In genomic region chr5:79753863-79754645, GRCh38 we compare ENCODE assay signal across 12 cellular contexts.
DNase-seq lines count a peak whose midpoint lies in the region; ATAC-seq and TF ChIP-seq lines count a peak whose summit lies in the region.
"Had no signal": no experiment of that assay in that cellular context is flagged by ENCODE, and none has a peak within 500 bp of the region (broad histone marks: within the 10 kb centered on the region; RNA-seq: fewer than 3 reads in every experiment).

No MANE protein-coding gene starts in this region.

- peak overlapping the region; percentile 14 for H3K4me3 Mint-ChIP-seq in Caco-2 (ENCODE audit: unreplicated experiment)
- H3K4me3 Mint-ChIP-seq in stimulated activated effector memory CD8-positive, alpha-beta T cell treated with anti-CD3 and anti-CD28 coated beads, Interleukin-12 subunit alpha, Interleukin-12 subunit beta, amount 100 ng/mL, for 72 hours: no peak overlapping the region
- H3K4me3 Mint-ChIP-seq: B cell; CD8-positive, alpha-beta T cell; H9 had no signal

- ATAC-seq in left colon (peak; percentile 69), HG02840 (IDR thresholded peaks at IDR 0.05; ENCODE audit: low FRiP score, unreplicated experiment) (no peak)
- no peak for ATAC-seq in stimulated activated effector memory CD8-positive, alpha-beta T cell treated with anti-CD3 and anti-CD28 coated beads, Interleukin-12 subunit alpha, Interleukin-12 subunit beta, amount 100 ng/mL, for 72 hours
- ATAC-seq: CD8-positive, alpha-beta T cell had no signal

- DNase-seq in Caco-2 (no peak), left colon (peak in 1 of 2 donors; percentile 10), NCI-H526 treated with DMSO at 0.1 percent for 48 hours (lab: John Stamatoyannopoulos, UW) (no peak)
- no peak for DNase-seq in stimulated activated effector memory CD8-positive, alpha-beta T cell treated with anti-CD3 and anti-CD28 coated beads, Interleukin-12 subunit alpha, Interleukin-12 subunit beta, amount 100 ng/mL, for 72 hours (ENCODE audit: low spot score in 2 of 2)
- no peak for DNase-seq in activated CD4-positive, alpha-beta T cell treated with anti-CD3 and anti-CD28 coated beads for 1 hour
- DNase-seq: CD8-positive, alpha-beta T cell; DMS 273 treated with DMSO at 0.1 percent for 48 hours; H9 had no signal

- POLR2A ChIA-PET in Caco-2 (lab: Charles Lee): no interaction called here

- H3K27me3 Mint-ChIP-seq in Caco-2 (ENCODE audit: insufficient read depth, unreplicated experiment): peaks cover 4% of the 10 kb centered on the region

- TF ChIP-seq CTCF in Caco-2 (IDR thresholded peaks at IDR 0.05; ENCODE audit: insufficient read depth in 1 of 2, low read depth in 1 of 2, low read length in 1 of 2, severe bottlenecking in 1 of 2, unreplicated experiment in 1 of 2) (no peak), liver (IDR thresholded peaks at IDR 0.05; ENCODE audit: low read depth, low read length, missing input control) (no peak)

- H3K9ac ChIP-seq in liver (ENCODE audit: low read depth in 1 of 2, low read length in 2 of 2): peak overlapping the region in 1 of 2 donors; percentile 26
- H3K9ac ChIP-seq: BLaER1 treated with 17β-estradiol and CSF1 and Interleukin-3, amounts not matched to agents 10 nM and 100 nM had no signal

- peak overlapping the region; percentile 29 for H3K27ac Mint-ChIP-seq in Caco-2 (ENCODE audit: unreplicated experiment)
- H3K27ac Mint-ChIP-seq in stimulated activated effector memory CD8-positive, alpha-beta T cell treated with anti-CD3 and anti-CD28 coated beads, Interleukin-12 subunit alpha, Interleukin-12 subunit beta, amount 100 ng/mL, for 72 hours: no peak overlapping the region
- H3K27ac Mint-ChIP-seq: B cell; CD8-positive, alpha-beta T cell; H9 had no signal

- H3K27me3 ChIP-seq in Caco-2 (replicated peaks; ENCODE audit: control insufficient read depth, insufficient read depth, low read length) (no peaks in the 10 kb centered on the region), liver (ENCODE audit: control insufficient read depth in 4 of 4, insufficient read depth in 4 of 4, low read length in 3 of 4) (no peaks in the 10 kb centered on the region)
- H3K27me3 ChIP-seq: BLaER1 treated with 17β-estradiol and CSF1 and Interleukin-3, amounts not matched to agents 10 nM and 100 nM had no signal

- TF ChIP-seq RAD21 in liver (IDR thresholded peaks at IDR 0.05): no peak

- CTCF ChIA-PET in Caco-2 (lab: Charles Lee): no interaction called here

- H3K36me3 Mint-ChIP-seq in Caco-2 (ENCODE audit: insufficient read depth, unreplicated experiment): no peaks in the 10 kb centered on the region
- H3K36me3 Mint-ChIP-seq in stimulated activated effector memory CD8-positive, alpha-beta T cell treated with anti-CD3 and anti-CD28 coated beads, Interleukin-12 subunit alpha, Interleukin-12 subunit beta, amount 100 ng/mL, for 72 hours: no peaks in the 10 kb centered on the region
- H3K36me3 Mint-ChIP-seq: CD8-positive, alpha-beta T cell had no signal

- no TSS peak for BruUV-seq in Caco-2 (replicated peaks; lab: Mats Ljungman, UMichigan)

- H3K9me3 Mint-ChIP-seq in Caco-2 (ENCODE audit: unreplicated experiment): no peaks in the 10 kb centered on the region
- H3K9me3 Mint-ChIP-seq in stimulated activated effector memory CD8-positive, alpha-beta T cell treated with anti-CD3 and anti-CD28 coated beads, Interleukin-12 subunit alpha, Interleukin-12 subunit beta, amount 100 ng/mL, for 72 hours: no peaks in the 10 kb centered on the region
- H3K9me3 Mint-ChIP-seq: CD8-positive, alpha-beta T cell; H9 had no signal

- peaks cover 13% of the 10 kb centered on the region for H3K4me1 Mint-ChIP-seq in Caco-2 (ENCODE audit: low read depth, unreplicated experiment)
- H3K4me1 Mint-ChIP-seq in stimulated activated effector memory CD8-positive, alpha-beta T cell treated with anti-CD3 and anti-CD28 coated beads, Interleukin-12 subunit alpha, Interleukin-12 subunit beta, amount 100 ng/mL, for 72 hours: no peaks in the 10 kb centered on the region
- H3K4me1 Mint-ChIP-seq: B cell had no signal

- H3K4me1 ChIP-seq in Caco-2: peaks cover 24% of the 10 kb centered on the region
- H3K4me1 ChIP-seq in liver (ENCODE audit: control insufficient read depth in 4 of 4, insufficient read depth in 4 of 4, low read length in 3 of 4): peaks cover 11 to 48% (median 32%) of the 10 kb centered on the region in 4 donors

- H3K9me3 ChIP-seq in Caco-2: peaks cover 5% of the 10 kb centered on the region; the same call in 1 of the 2 replicates
- no peaks in the 10 kb centered on the region for H3K9me3 ChIP-seq in liver (ENCODE audit: control insufficient read depth in 4 of 4, low read length in 3 of 4)

- H3K27ac ChIP-seq in liver (ENCODE audit: low read depth in 1 of 2, low read length in 2 of 2): peak overlapping the region; percentile 75 to 88
- H3K27ac ChIP-seq: BLaER1 treated with 17β-estradiol and CSF1 and Interleukin-3, amounts not matched to agents 10 nM and 100 nM had no signal

- WGBS in liver: 39% methylated on average over 8 of the region's 8 CpGs

- H3K36me3 ChIP-seq in Caco-2 (ENCODE audit: control insufficient read depth, insufficient read depth, low read length): no peaks in the 10 kb centered on the region
- H3K36me3 ChIP-seq in liver (ENCODE audit: control insufficient read depth in 4 of 4, insufficient read depth in 3 of 4, low read depth in 1 of 4, low read length in 3 of 4): no peaks in the 10 kb centered on the region
- H3K36me3 ChIP-seq: BLaER1 treated with 17β-estradiol and CSF1 and Interleukin-3, amounts not matched to agents 10 nM and 100 nM had no signal

- intact Hi-C loops in Caco-2 (cut with micrococcal nuclease; ENCODE audit: unreplicated experiment) (no loop called here), left colon (cut with DNase I, micrococcal nuclease) (no loop called here)

- H3K4me3 ChIP-seq in Caco-2 (ENCODE audit: low read depth, low read length): no peak overlapping the region
- H3K4me3 ChIP-seq in liver (ENCODE audit: low read depth in 1 of 3, low read length in 3 of 3): no peak overlapping the region
- H3K4me3 ChIP-seq: BLaER1 treated with 17β-estradiol and CSF1 and Interleukin-3, amounts not matched to agents 10 nM and 100 nM had no signal

TF ChIP-seq in liver, 16 proteins besides CTCF, POLR2A, EP300 and RAD21 (continues in another document):
- TF ChIP-seq EGR1 (IDR thresholded peaks at IDR 0.05; ENCODE audit: low read depth in 2 of 2) (no peak), GABPA (IDR thresholded peaks at IDR 0.05 in 1 of 2, conservative IDR thresholded peaks at IDR 0.05 in 1 of 2) (no peak), HNF4A (conservative IDR thresholded peaks at IDR 0.05) (peak; percentile 35 to 44), MAX (IDR thresholded peaks at IDR 0.05) (peak; percentile 42), REST (IDR thresholded peaks at IDR 0.05) (peak; percentile 21), ATF3 (IDR thresholded peaks at IDR 0.05) (no peak), HNF4G (IDR thresholded peaks at IDR 0.05) (no peak), FOXA2 (IDR thresholded peaks at IDR 0.05) (no peak), NR2F2 (IDR thresholded peaks at IDR 0.05) (no peak), RXRA (IDR thresholded peaks at IDR 0.05) (peak; percentile 41 to 54), SP1 (IDR thresholded peaks at IDR 0.05) (peak; percentile 43), ZBTB33 (IDR thresholded peaks at IDR 0.05) (no peak), FOXA1 (IDR thresholded peaks at IDR 0.05) (no peak), YY1 (IDR thresholded peaks at IDR 0.05) (peak; percentile 66)
